In the genomic region with DNA sequence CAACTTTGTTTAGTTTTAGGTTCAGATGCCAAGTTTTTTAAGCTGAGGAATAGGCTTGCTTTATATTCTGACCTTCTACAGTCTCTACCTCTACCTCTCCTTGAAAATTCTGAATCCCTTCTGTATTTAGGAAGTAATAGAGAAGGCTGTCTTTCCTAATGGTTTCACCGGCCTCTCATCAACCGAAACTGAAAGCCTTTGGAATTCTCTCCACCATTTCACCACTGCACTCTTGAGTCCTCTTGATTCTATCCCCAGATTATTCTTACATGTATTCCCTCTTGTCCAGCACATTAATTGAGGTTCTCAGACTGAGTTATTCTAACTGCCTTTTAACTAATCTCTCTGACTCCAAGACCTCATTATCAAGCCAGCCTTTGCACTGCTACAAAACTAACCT, we compare ENCODE assay signal across 18 cellular contexts.
"Had no signal": no experiment of that assay in that cellular context is flagged by ENCODE, and none has a peak within 500 bp of the region (broad histone marks: within the 10 kb centered on the region; RNA-seq: fewer than 3 reads in every experiment).

No MANE protein-coding gene starts in this region.

- H3K27me3 ChIP-seq: adrenal gland, body of pancreas, ovary, SJSA1 had no signal

- H3K4me1 ChIP-seq: adrenal gland had no signal

- H3K36me3 ChIP-seq: adrenal gland, ovary, SJSA1 had no signal

- H3K27ac ChIP-seq: adrenal gland, body of pancreas, ovary, SJSA1 had no signal

- ATAC-seq: body of pancreas; left ventricle myocardium superior; stimulated activated effector memory CD8-positive, alpha-beta T cell treated with anti-CD3 and anti-CD28 coated beads, Interleukin-12 subunit alpha, Interleukin-12 subunit beta, amount 100 ng/mL, for 72 hours had no signal

- H3K27ac Mint-ChIP-seq: endodermal cell; stimulated activated effector memory CD8-positive, alpha-beta T cell treated with anti-CD3 and anti-CD28 coated beads, Interleukin-12 subunit alpha, Interleukin-12 subunit beta, amount 100 ng/mL, for 72 hours had no signal

- H3K4me3 Mint-ChIP-seq: endodermal cell; stimulated activated effector memory CD8-positive, alpha-beta T cell treated with anti-CD3 and anti-CD28 coated beads, Interleukin-12 subunit alpha, Interleukin-12 subunit beta, amount 100 ng/mL, for 72 hours had no signal

- H3K4me3 ChIP-seq: adrenal gland, body of pancreas, ovary, SJSA1 had no signal

- H3K9me3 ChIP-seq: adrenal gland, body of pancreas, ovary, SJSA1 had no signal

- DNase-seq: activated CD4-positive, alpha-beta T cell treated with anti-CD3 and anti-CD28 coated beads for 1 hour; activated CD4-positive, alpha-beta T cell treated with anti-CD3 and anti-CD28 coated beads, Interleukin-2, amount 50 U/mL, for 48 hours; activated naive CD4-positive, alpha-beta T cell; adrenal gland; body of pancreas; central memory CD4-positive, alpha-beta T cell; endodermal cell; erythroblast; foreskin fibroblast; head of caudate nucleus; left ventricle myocardium superior; mesenchymal stem cell; ovary; retina; T1000; trophoblast cell had no signal

- H3K9me3 Mint-ChIP-seq: endodermal cell; stimulated activated effector memory CD8-positive, alpha-beta T cell treated with anti-CD3 and anti-CD28 coated beads, Interleukin-12 subunit alpha, Interleukin-12 subunit beta, amount 100 ng/mL, for 72 hours had no signal
